Comparison of ENCODE assay signal across 1 cellular context in the genomic region with DNA sequence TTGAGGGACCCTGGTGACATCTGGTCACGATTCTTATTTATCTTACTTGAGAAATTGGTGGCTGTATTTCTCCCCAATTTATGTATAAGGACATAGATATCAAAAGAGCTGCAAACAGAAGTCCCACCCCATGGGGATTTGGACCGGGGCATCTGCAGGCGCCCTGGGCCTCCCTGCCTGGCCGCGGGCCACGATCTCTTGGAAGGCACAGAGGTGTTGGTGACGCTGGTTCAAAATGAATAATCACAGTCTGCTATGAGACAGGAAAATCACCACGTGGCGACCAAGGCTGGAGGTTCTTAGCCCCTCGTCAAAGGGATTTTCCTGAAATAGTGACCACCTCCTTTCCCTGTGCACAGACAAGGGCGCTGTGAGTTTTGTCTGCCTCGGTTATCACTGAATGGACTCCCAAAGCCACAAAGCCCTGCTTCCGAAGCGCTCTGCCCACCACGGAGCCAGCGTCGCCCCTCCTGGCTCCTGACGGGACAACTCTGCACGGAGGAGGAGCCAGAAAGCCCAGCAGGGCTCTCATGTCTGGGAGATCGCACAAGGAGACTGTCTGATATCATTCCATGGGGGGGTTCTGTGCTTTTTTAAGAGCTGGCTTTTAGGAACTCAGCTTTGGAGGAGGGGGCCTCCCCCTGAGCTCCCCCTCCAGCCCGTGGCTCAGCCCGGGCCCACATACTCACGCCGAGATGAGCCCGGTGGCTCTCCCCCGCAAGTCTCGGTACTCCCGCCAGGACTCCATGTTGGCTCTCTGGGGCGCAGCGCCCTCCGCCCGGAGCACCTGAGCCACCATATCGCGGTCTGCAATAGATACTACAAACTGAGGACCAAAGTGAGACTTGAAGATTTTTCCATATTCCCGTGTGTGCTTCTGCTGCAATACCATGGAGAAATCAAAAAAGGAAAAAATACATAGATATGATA.
TF ChIP-seq lines count a peak whose summit lies in the region.

No MANE protein-coding gene starts in this region.

TF ChIP-seq in IMR-90, 13 proteins besides CTCF, POLR2A, EP300 and RAD21:
- TF ChIP-seq SMC3 (IDR thresholded peaks at IDR 0.05; ENCODE audit: low read depth, low read length) (no peak), MAFK (IDR thresholded peaks at IDR 0.05; ENCODE audit: low read depth, low read length) (no peak), MAZ (IDR thresholded peaks at IDR 0.05; ENCODE audit: borderline replicate concordance, low read depth, low read length) (no peak), MXI1 (IDR thresholded peaks at IDR 0.05; ENCODE audit: borderline replicate concordance, low read depth, low read length) (no peak), CHD1 (IDR thresholded peaks at IDR 0.05; ENCODE audit: low read depth, low read length) (no peak), CEBPB (IDR thresholded peaks at IDR 0.05; ENCODE audit: low read depth, low read length) (no peak)
- TF ChIP-seq, protein P1, sequence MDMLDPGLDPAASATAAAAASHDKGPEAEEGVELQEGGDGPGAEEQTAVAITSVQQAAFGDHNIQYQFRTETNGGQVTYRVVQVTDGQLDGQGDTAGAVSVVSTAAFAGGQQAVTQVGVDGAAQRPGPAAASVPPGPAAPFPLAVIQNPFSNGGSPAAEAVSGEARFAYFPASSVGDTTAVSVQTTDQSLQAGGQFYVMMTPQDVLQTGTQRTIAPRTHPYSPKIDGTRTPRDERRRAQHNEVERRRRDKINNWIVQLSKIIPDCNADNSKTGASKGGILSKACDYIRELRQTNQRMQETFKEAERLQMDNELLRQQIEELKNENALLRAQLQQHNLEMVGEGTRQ (IDR thresholded peaks at IDR 0.05; ENCODE audit: low read depth, low read length): no peak
